In the genomic region with DNA sequence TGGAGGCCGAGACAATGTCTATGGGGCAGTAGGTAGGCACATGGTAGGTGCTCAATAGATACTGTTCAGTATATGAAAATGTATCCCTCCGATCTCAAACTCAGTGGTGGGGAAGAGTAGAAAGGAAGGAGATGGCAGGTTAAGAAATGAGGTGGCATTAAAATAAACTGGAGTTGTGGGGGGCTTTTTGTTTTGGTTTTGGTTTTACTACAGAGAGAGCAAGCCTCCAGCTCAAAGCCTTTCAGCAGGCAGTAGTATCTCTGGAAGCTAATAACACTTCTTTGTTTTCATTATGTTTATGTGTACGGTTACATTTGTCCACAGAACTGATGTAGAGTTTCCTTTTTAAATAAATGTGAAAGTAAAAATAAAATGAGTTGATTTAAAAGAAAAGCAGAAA, we compare ENCODE assay signal across 19 cellular contexts. TPM values are rescaled to one million over a fixed set of nuclear protein-coding genes. Genes with fewer than 3 reads are reported as not detected.
DNase-seq lines count a peak whose midpoint lies in the region; ATAC-seq and TF ChIP-seq lines count a peak whose summit lies in the region.
"Had no signal": no experiment of that assay in that cellular context is flagged by ENCODE, and none has a peak within 500 bp of the region (broad histone marks: within the 10 kb centered on the region; RNA-seq: fewer than 3 reads in every experiment).

No MANE protein-coding gene starts in this region.

- no peak for ATAC-seq in CD4-positive, CD25-positive, alpha-beta regulatory T cell (ENCODE audit: low read depth in 2 of 2)
- ATAC-seq in GM18858 (IDR thresholded peaks at IDR 0.05; ENCODE audit: unreplicated experiment) (peak; percentile 46), HG02938 (IDR thresholded peaks at IDR 0.05; ENCODE audit: unreplicated experiment) (peak; percentile 77)
- no peak for ATAC-seq in activated naive CD8-positive, alpha-beta T cell treated with anti-CD3 and anti-CD28 coated beads, Interleukin-2, amount 50 U/mL, for 24 hours

- peak overlapping the region in 2 of 4 donors; percentile 27 to 59 for H3K4me3 Mint-ChIP-seq in CD4-positive, CD25-positive, alpha-beta regulatory T cell
- no peak overlapping the region for H3K4me3 Mint-ChIP-seq in activated naive CD8-positive, alpha-beta T cell treated with anti-CD3 and anti-CD28 coated beads, Interleukin-2, amount 50 U/mL, for 24 hours
- no peak overlapping the region for H3K4me3 Mint-ChIP-seq in endothelial cell (ENCODE audit: unreplicated experiment)
- H3K4me3 Mint-ChIP-seq: CD14-positive monocyte, endodermal cell had no signal

- H3K9me3 ChIP-seq in CD4-positive, CD25-positive, alpha-beta regulatory T cell (ENCODE audit: control insufficient read depth in 2 of 2, low read length in 2 of 2) = no peaks in the 10 kb centered on the region
- no peaks in the 10 kb centered on the region for H3K9me3 ChIP-seq in hepatocyte (ENCODE audit: low read depth)
- H3K9me3 ChIP-seq: colonic mucosa, SJSA1, tibial nerve had no signal

- H3K4me1 Mint-ChIP-seq in CD4-positive, CD25-positive, alpha-beta regulatory T cell = peaks cover 44 to 68% (median 56%) of the 10 kb centered on the region in 4 donors
- H3K4me1 Mint-ChIP-seq in activated naive CD8-positive, alpha-beta T cell treated with anti-CD3 and anti-CD28 coated beads, Interleukin-2, amount 50 U/mL, for 24 hours = peaks cover 30% of the 10 kb centered on the region
- H3K4me1 Mint-ChIP-seq in endothelial cell (ENCODE audit: unreplicated experiment) = peaks cover 29% of the 10 kb centered on the region
- H3K4me1 Mint-ChIP-seq: endodermal cell had no signal

- H3K4me2 ChIP-seq in hepatocyte = no peak overlapping the region

- peak in 1 of 3 donors; percentile 8 for DNase-seq in CD4-positive, CD25-positive, alpha-beta regulatory T cell
- no peak for DNase-seq in activated naive CD8-positive, alpha-beta T cell treated with anti-CD3 and anti-CD28 coated beads, Interleukin-2, amount 50 U/mL, for 24 hours
- DNase-seq in endothelial cell (ENCODE audit: low spot score) (no peak), GM10266 (ENCODE audit: extremely low spot score) (no peak), hepatocyte (ENCODE audit: low spot score) (no peak), DMS114 treated with DMSO at 0.1 percent for 48 hours (lab: John Stamatoyannopoulos, UW; ENCODE audit: unreplicated experiment) (no peak)
- DNase-seq: brain microvascular endothelial cell; colonic mucosa; endodermal cell; NCI-H1092 treated with DMSO at 0.1 percent for 48 hours; NCI-H510A; stimulated activated CD4-positive, alpha-beta T cell treated with anti-CD3 and anti-CD28 coated beads, Interleukin-1b, Interleukin-23, amount 100 ng/mL, for 48 hours; stimulated activated naive CD4-positive, alpha-beta T cell treated with Interleukin-2 at 50 U/mL for 16 hours had no signal

- H3K4me1 ChIP-seq in CD4-positive, CD25-positive, alpha-beta regulatory T cell (ENCODE audit: control insufficient read depth, insufficient read depth, low read length, poor library complexity, severe bottlenecking) = peaks cover 12% of the 10 kb centered on the region
- H3K4me1 ChIP-seq in hepatocyte (ENCODE audit: insufficient read depth) = no peaks in the 10 kb centered on the region
- H3K4me1 ChIP-seq: colonic mucosa, SJSA1 had no signal

- no peaks in the 10 kb centered on the region for H3K27me3 ChIP-seq in CD4-positive, CD25-positive, alpha-beta regulatory T cell (ENCODE audit: control insufficient read depth, insufficient read depth, low read length)
- no peaks in the 10 kb centered on the region for H3K27me3 ChIP-seq in hepatocyte
- H3K27me3 ChIP-seq: brain microvascular endothelial cell, colonic mucosa, SJSA1, tibial nerve had no signal

- 91% methylated on average over 3 of the region's 3 CpGs for WGBS in hepatocyte (ENCODE audit: low lambda C conversion rate, missing lambda C conversion rate)

- H3K79me2 ChIP-seq in hepatocyte = peaks cover 27% of the 10 kb centered on the region

- peaks cover 24% of the 10 kb centered on the region for H3K36me3 ChIP-seq in CD4-positive, CD25-positive, alpha-beta regulatory T cell (ENCODE audit: control insufficient read depth, insufficient read depth, low read length)
- no peaks in the 10 kb centered on the region for H3K36me3 ChIP-seq in hepatocyte (replicated peaks; ENCODE audit: insufficient read depth, low read depth)
- H3K36me3 ChIP-seq: brain microvascular endothelial cell, colonic mucosa had no signal

- peaks cover 28% of the 10 kb centered on the region for H3K36me3 Mint-ChIP-seq in CD4-positive, CD25-positive, alpha-beta regulatory T cell
- H3K36me3 Mint-ChIP-seq in activated naive CD8-positive, alpha-beta T cell treated with anti-CD3 and anti-CD28 coated beads, Interleukin-2, amount 50 U/mL, for 24 hours (ENCODE audit: low read depth) = peaks cover 41% of the 10 kb centered on the region
- H3K36me3 Mint-ChIP-seq in endothelial cell (ENCODE audit: low read depth, unreplicated experiment) = peaks cover 3% of the 10 kb centered on the region

- no peak overlapping the region for H2AFZ ChIP-seq in hepatocyte

- H3K27me3 Mint-ChIP-seq in CD4-positive, CD25-positive, alpha-beta regulatory T cell = no peaks in the 10 kb centered on the region
- no peaks in the 10 kb centered on the region for H3K27me3 Mint-ChIP-seq in activated naive CD8-positive, alpha-beta T cell treated with anti-CD3 and anti-CD28 coated beads, Interleukin-2, amount 50 U/mL, for 24 hours
- peaks cover 5% of the 10 kb centered on the region for H3K27me3 Mint-ChIP-seq in endothelial cell (ENCODE audit: unreplicated experiment)
- H3K27me3 Mint-ChIP-seq: progenitor cell of endocrine pancreas had no signal

- peaks cover 4% of the 10 kb centered on the region for H4K20me1 ChIP-seq in hepatocyte (ENCODE audit: insufficient read depth, poor library complexity, severe bottlenecking)

- no peak for TF ChIP-seq CTCF in endothelial cell (IDR thresholded peaks at IDR 0.05; ENCODE audit: unreplicated experiment)
- TF ChIP-seq CTCF in GM10266 (IDR thresholded peaks at IDR 0.05; ENCODE audit: control insufficient read depth, insufficient read depth, low read depth, missing control alignments) = no peak
- TF ChIP-seq CTCF in hepatocyte (IDR thresholded peaks at IDR 0.05; ENCODE audit: poor library complexity) = no peak

- no peak overlapping the region for H3K4me3 ChIP-seq in CD4-positive, CD25-positive, alpha-beta regulatory T cell (ENCODE audit: low read depth, low read length)
- no peak overlapping the region for H3K4me3 ChIP-seq in hepatocyte
- H3K4me3 ChIP-seq: colonic mucosa, SJSA1, tibial nerve had no signal

- H3K27ac ChIP-seq in CD4-positive, CD25-positive, alpha-beta regulatory T cell (ENCODE audit: insufficient read depth, low read length, poor library complexity, severe bottlenecking) = no peak overlapping the region
- H3K27ac ChIP-seq in hepatocyte = no peak overlapping the region
- H3K27ac ChIP-seq: brain microvascular endothelial cell, colonic mucosa, SJSA1, tibial nerve had no signal

- no peaks in the 10 kb centered on the region for H3K9me2 ChIP-seq in hepatocyte (replicated peaks; ENCODE audit: insufficient read depth)

- no peaks in the 10 kb centered on the region for H3K9me3 Mint-ChIP-seq in CD4-positive, CD25-positive, alpha-beta regulatory T cell
- no peaks in the 10 kb centered on the region for H3K9me3 Mint-ChIP-seq in activated naive CD8-positive, alpha-beta T cell treated with anti-CD3 and anti-CD28 coated beads, Interleukin-2, amount 50 U/mL, for 24 hours
- no peaks in the 10 kb centered on the region for H3K9me3 Mint-ChIP-seq in endothelial cell (ENCODE audit: unreplicated experiment)
- H3K9me3 Mint-ChIP-seq: CD14-positive monocyte, endodermal cell had no signal

- peak overlapping the region in 2 of 3 donors; percentile 9 to 27 for H3K27ac Mint-ChIP-seq in CD4-positive, CD25-positive, alpha-beta regulatory T cell
- H3K27ac Mint-ChIP-seq in activated naive CD8-positive, alpha-beta T cell treated with anti-CD3 and anti-CD28 coated beads, Interleukin-2, amount 50 U/mL, for 24 hours = peak overlapping the region; percentile 23
- no peak overlapping the region for H3K27ac Mint-ChIP-seq in endothelial cell (ENCODE audit: unreplicated experiment)
- H3K27ac Mint-ChIP-seq: endodermal cell, progenitor cell of endocrine pancreas had no signal

RNA-seq across cellular contexts. Expression of a gene that starts 8.6 kb away (rescaled TPM):
- 15.2 TPM for total RNA-seq in CD4-positive, CD25-positive, alpha-beta regulatory T cell
- polyA plus RNA-seq in CD4-positive, CD25-positive, alpha-beta regulatory T cell = 1 to 10 TPM; 3.4 to 6.4 (median 6.3) TPM
- total RNA-seq in endothelial cell (ENCODE audit: unreplicated experiment) (42.7 TPM), hepatocyte (65.4 and 82.2 TPM in 2 replicates)
- 12.3 and 14.4 TPM in 2 replicates for polyA plus RNA-seq in hepatocyte

RNA-seq across cellular contexts. Expression of a gene that starts 8.6 kb away (rescaled TPM):
- total RNA-seq in CD4-positive, CD25-positive, alpha-beta regulatory T cell = 23.7 TPM
- polyA plus RNA-seq in CD4-positive, CD25-positive, alpha-beta regulatory T cell = 10 to 100 TPM; 19.1 to 26.6 (median 21.2) TPM
- total RNA-seq in endothelial cell (ENCODE audit: unreplicated experiment) = 28.4 TPM
- 19.7 and 22.8 TPM in 2 replicates for total RNA-seq in hepatocyte
- 12.0 and 13.0 TPM in 2 replicates for polyA plus RNA-seq in hepatocyte

Comparison
In these comparisons a context has a peak if more than half of its experiments do, and no peak if none do; other contexts are left out.
1. ATAC-seq: peak in GM18858 (single experiment) and HG02938 (single experiment); none in CD4-positive, CD25-positive, alpha-beta regulatory T cell (0 of 2) and activated naive CD8-positive, alpha-beta T cell treated with anti-CD3 and anti-CD28 coated beads, Interleukin-2, amount 50 U/mL, for 24 hours (single experiment).